ENCODE assay signal across 8 cellular contexts in the genomic region with DNA sequence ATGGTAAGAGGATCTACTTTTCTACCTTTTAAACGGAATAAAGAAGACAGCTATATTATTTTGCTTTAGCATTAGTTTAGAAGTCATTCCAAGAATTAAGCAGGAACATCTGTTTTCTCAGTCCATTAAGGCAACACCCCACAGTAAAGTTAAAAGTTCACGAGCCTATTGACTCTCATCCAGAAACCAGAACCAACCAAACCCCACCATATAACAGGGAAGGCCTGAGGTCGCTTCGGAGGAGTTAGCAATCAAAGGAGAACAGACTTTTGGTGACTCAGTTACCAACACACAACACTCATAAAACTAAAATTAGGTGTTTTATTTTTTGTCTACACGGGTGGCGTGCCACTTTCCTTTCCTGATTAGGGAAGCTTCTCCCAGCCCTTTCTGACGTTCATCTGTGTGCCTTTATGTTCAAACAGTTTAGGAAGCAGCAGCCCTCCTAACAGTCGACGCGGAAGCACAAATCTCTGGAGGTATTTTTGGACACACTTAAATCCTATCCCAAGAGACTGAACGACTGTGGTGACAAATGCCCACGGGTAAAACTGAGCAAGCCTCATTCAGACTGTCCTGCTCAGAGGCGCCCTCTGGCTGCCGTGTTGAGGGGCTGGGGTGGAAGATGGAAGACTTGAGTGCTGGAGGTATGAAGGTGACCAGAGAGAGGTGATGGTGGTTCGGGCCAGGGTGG. TPM values are rescaled to one million over a fixed set of nuclear protein-coding genes. Genes with fewer than 3 reads are reported as not detected.
DNase-seq lines count a peak whose midpoint lies in the region; ATAC-seq, FAIRE-seq and TF ChIP-seq lines count a peak whose summit lies in the region.

No MANE protein-coding gene starts in this region.

- no peak overlapping the region for H3K27ac ChIP-seq in astrocyte (ENCODE audit: low read depth, low read length)

- no peak overlapping the region for H2AFZ ChIP-seq in astrocyte (ENCODE audit: low read depth, low read length)

- no peaks in the 10 kb centered on the region for H4K20me1 ChIP-seq in astrocyte (ENCODE audit: insufficient read depth, low read length)

- no peaks in the 10 kb centered on the region for H3K4me1 ChIP-seq in astrocyte (ENCODE audit: insufficient read depth, low read length)

- no peaks in the 10 kb centered on the region for H3K36me3 ChIP-seq in astrocyte (ENCODE audit: insufficient read depth, low read length)

- H3K36me3 Mint-ChIP-seq in astrocyte (ENCODE audit: low read depth, unreplicated experiment): peaks cover 2% of the 10 kb centered on the region

- no peak for FAIRE-seq in astrocyte (lab: Jason Lieb, UNC)

- no peak overlapping the region for H3K4me3 ChIP-seq in astrocyte (ENCODE audit: insufficient read depth, low read depth, low read length)

- peak; percentile 70 for TF ChIP-seq CTCF in astrocyte (IDR thresholded peaks at IDR 0.05; ENCODE audit: insufficient read depth, low read depth, low read length)

- no peak overlapping the region for H3K27ac Mint-ChIP-seq in astrocyte (ENCODE audit: unreplicated experiment)

- H3K9me3 Mint-ChIP-seq in astrocyte (ENCODE audit: unreplicated experiment): peaks cover 4% of the 10 kb centered on the region

- no peaks in the 10 kb centered on the region for H3K79me2 ChIP-seq in astrocyte (ENCODE audit: insufficient read depth, low read length)

- DNase-seq in DMS114 treated with DMSO at 0.1 percent for 48 hours (lab: John Stamatoyannopoulos, UW; ENCODE audit: unreplicated experiment) (peak; percentile 7), LoVo (ENCODE audit: low spot score) (peak; percentile 70), T-helper 9 cell (peak; percentile 72), astrocyte (ENCODE audit: low read depth) (peak; percentile 14), hypothalamus (lab: John Stamatoyannopoulos, UW) (peak in 29 of 51 donors; percentile 5 to 60 (median 29))
- peak; percentile 75 for DNase-seq in stimulated activated CD4-positive, alpha-beta T cell treated with anti-CD3 and anti-CD28 coated beads, Interleukin-12 subunit alpha, Interleukin-12 subunit beta, amount 100 ng/mL, for 4 hours

- peaks cover 29% of the 10 kb centered on the region for H3K27me3 ChIP-seq in astrocyte (ENCODE audit: insufficient read depth, low read length)

- no peak overlapping the region for H3K4me3 Mint-ChIP-seq in astrocyte (ENCODE audit: unreplicated experiment)

- peaks cover 3% of the 10 kb centered on the region for H3K4me1 Mint-ChIP-seq in astrocyte (ENCODE audit: low read depth, unreplicated experiment)

- no peak overlapping the region for H3K9ac ChIP-seq in astrocyte (ENCODE audit: low read length)

- no peak for ATAC-seq in GM21619 (IDR thresholded peaks at IDR 0.05; ENCODE audit: unreplicated experiment)
- no peak for ATAC-seq in HG03196 (IDR thresholded peaks at IDR 0.05; ENCODE audit: unreplicated experiment)

- H3K9me3 ChIP-seq in astrocyte (ENCODE audit: insufficient read depth, low read depth, low read length): no peaks in the 10 kb centered on the region

- H3K27me3 Mint-ChIP-seq in astrocyte (ENCODE audit: low read depth, unreplicated experiment): peaks cover 48% of the 10 kb centered on the region

- no peak overlapping the region for H3K4me2 ChIP-seq in astrocyte (ENCODE audit: low read length)

RNA-seq across cellular contexts. Expression of gene PLA2G2C, which starts 8.6 kb away (rescaled TPM):
- total RNA-seq in astrocyte: not detected in 2 replicates

RNA-seq across cellular contexts. Expression of gene UBXN10, which starts 9.0 kb away (rescaled TPM):
- total RNA-seq in astrocyte: 0.09 and 0.19 TPM in 2 replicates

RNA-seq across cellular contexts. Expression of gene PLA2G2F, which starts 55.8 kb away (rescaled TPM):
- 0.23 TPM in 1 of 2 replicates, not detected in the other for total RNA-seq in astrocyte

Comparison
In these comparisons a context has a peak if more than half of its experiments do, and no peak if none do; other contexts are left out.
1. DNase-seq: peak in every context shown above with its lines; median percentile 75 in stimulated activated CD4-positive, alpha-beta T cell treated with anti-CD3 and anti-CD28 coated beads, Interleukin-12 subunit alpha, Interleukin-12 subunit beta, amount 100 ng/mL, for 4 hours; 72 in T-helper 9 cell; 70 in LoVo; 29 in hypothalamus; 14 in astrocyte; 7 in DMS114 treated with DMSO at 0.1 percent for 48 hours.